Comparison of ENCODE assay signal across 8 cellular contexts in the genomic region with DNA sequence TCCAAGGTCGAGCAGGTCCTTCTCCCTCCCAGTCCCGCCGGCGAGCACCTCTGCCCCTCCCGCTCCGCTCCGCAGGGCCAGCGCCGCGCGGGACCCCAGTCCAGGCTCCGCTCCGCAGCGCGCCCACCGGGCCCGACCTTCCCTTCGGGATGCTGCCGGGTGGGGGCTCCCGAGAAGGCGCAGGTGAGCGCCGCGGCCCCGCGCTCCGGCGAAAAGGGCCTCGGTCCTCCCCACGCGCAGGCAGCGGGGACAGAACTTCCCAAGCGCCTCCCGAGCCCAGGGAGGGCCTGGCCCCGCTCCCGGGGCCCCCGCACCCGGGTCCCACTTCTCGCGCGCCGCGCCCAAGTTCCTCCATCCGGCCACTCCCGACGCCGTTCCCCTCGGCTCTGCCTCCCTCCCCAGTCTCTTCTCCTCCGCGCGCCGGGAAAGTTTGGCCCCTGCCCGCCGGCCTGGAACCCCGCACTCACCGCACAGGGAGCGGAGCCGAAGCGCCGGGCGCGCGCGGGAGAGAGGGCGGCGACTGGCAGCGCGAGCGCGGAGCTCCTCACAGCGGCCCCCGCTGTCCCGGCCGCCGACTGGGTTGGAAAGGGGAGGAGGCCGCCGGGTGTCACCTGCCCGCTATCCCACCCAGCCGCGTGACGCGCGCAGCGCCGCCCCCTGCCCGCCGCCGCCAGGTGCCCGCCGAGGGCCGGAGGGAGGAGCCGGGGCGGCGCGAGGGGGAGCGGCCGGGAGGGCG. TPM values are rescaled to one million over a fixed set of nuclear protein-coding genes. Genes with fewer than 3 reads are reported as not detected.
A peak's percentile ranks its signal among the peaks of the same experiment; 100 is the strongest.
DNase-seq lines count a peak whose midpoint lies in the region; ATAC-seq and TF ChIP-seq lines count a peak whose summit lies in the region.

A gene (minus strand): TSS at position 577 of the 736 bp plus-strand sequence. CDS start 56,872 bp downstream, outside the sequence.

- H3K79me2 ChIP-seq in HCT116 (ENCODE audit: insufficient read depth, low read length) (peaks cover 29% of the 10 kb centered on the region; the same call in 1 of the 2 replicates), MM.1S (ENCODE audit: low read length) (peaks cover 14% of the 10 kb centered on the region; the same call in 1 of the 2 replicates), SU-DHL-6 (ENCODE audit: insufficient read depth, low read length) (no peaks in the 10 kb centered on the region)

- intact Hi-C loops in HCT116 (cut with micrococcal nuclease), result loop anchor here (5.0 kb wide), 2 partner anchors 62 to 142 kb away; a partner anchor contains a TSS

- H3K9me3 ChIP-seq in HCT116 (ENCODE audit: control insufficient read depth in 1 of 2, insufficient read depth in 1 of 2, low read depth in 1 of 2, low read length in 2 of 2) (no peaks in the 10 kb centered on the region), MM.1S (replicated peaks; ENCODE audit: insufficient read depth, low read length) (no peaks in the 10 kb centered on the region), SU-DHL-6 (ENCODE audit: insufficient read depth, low read length) (no peaks in the 10 kb centered on the region)

- TF ChIP-seq CTCF in HCT116 (IDR thresholded peaks at IDR 0.05 in 2 of 3, conservative IDR thresholded peaks at IDR 0.05 in 1 of 3; ENCODE audit: borderline replicate concordance in 1 of 3, insufficient read depth in 1 of 3, low read depth in 2 of 3, low read length in 2 of 3) (peak; percentile 12 to 45 (median 25); a peak in 3 of 6 replicates), MM.1S (IDR thresholded peaks at IDR 0.05; ENCODE audit: low read length) (peak; percentile 36; the same call in 1 of the 2 replicates), SU-DHL-6 (IDR thresholded peaks at IDR 0.05; ENCODE audit: insufficient read depth, low read length, poor library complexity, severe bottlenecking) (peak; percentile 14)

- H3K4me2 ChIP-seq in HCT116 (ENCODE audit: low read length), result peak within 1 kb of the TSS; percentile 93
- peak within 1 kb of the TSS; percentile 74 for H3K4me2 ChIP-seq in MM.1S (ENCODE audit: low read depth, low read length)
- peak within 1 kb of the TSS; percentile 82 for H3K4me2 ChIP-seq in SU-DHL-6 (ENCODE audit: low read depth, low read length, poor library complexity, severe bottlenecking)

- H3K27me3 ChIP-seq in HCT116 (ENCODE audit: insufficient read depth, low read length), result no peaks in the 10 kb centered on the region
- no peaks in the 10 kb centered on the region for H3K27me3 ChIP-seq in MM.1S (replicated peaks; ENCODE audit: insufficient read depth, low read length)
- H3K27me3 ChIP-seq in SU-DHL-6 (ENCODE audit: low read length), result no peaks in the 10 kb centered on the region

- peaks cover 0 to 12% of the 10 kb centered on the region in 2 experiments; a peak in 3 of 4 replicates for H3K4me1 ChIP-seq in HCT116 (ENCODE audit: control insufficient read depth in 1 of 2, insufficient read depth in 2 of 2, low read length in 2 of 2)
- no peaks in the 10 kb centered on the region for H3K4me1 ChIP-seq in MM.1S (ENCODE audit: low read length)

- no peaks in the 10 kb centered on the region for H3K36me3 ChIP-seq in HCT116 (ENCODE audit: control insufficient read depth in 1 of 2, insufficient read depth in 2 of 2, low read length in 2 of 2)
- H3K36me3 ChIP-seq in MM.1S (replicated peaks; ENCODE audit: insufficient read depth, low read length), result no peaks in the 10 kb centered on the region
- no peaks in the 10 kb centered on the region for H3K36me3 ChIP-seq in SU-DHL-6 (ENCODE audit: low read length)

- POLR2A ChIA-PET in HCT116 (lab: Charles Lee), result interaction anchor here (0.9 to 1.6 kb wide), 4 partner anchors 9 to 144 kb away, joined by 3 to 12 read pairs (median 3); a partner anchor contains a TSS

- H4K20me1 ChIP-seq in HCT116 (ENCODE audit: insufficient read depth) (no peaks in the 10 kb centered on the region), MM.1S (ENCODE audit: insufficient read depth, low read length) (no peaks in the 10 kb centered on the region), SU-DHL-6 (ENCODE audit: low read depth, low read length) (no peaks in the 10 kb centered on the region)

- DNase-seq in NCI-H82 (lab: John Stamatoyannopoulos, UW) (peak; percentile 76), NCI-H82 treated with DMSO at 0.1 percent for 48 hours (lab: John Stamatoyannopoulos, UW; ENCODE audit: unreplicated experiment) (no peak), HCT116 (ENCODE audit: low read depth, low spot score) (peak; percentile 66), MM.1S (peak; percentile 90), cerebellar cortex (ENCODE audit: low spot score) (peak; percentile 76), left lobe of liver (ENCODE audit: low spot score) (peak; percentile 60)
- DNase-seq in stimulated activated CD4-positive, alpha-beta T cell treated with anti-CD3 and anti-CD28 coated beads, Interleukin-2, amount 100 ng/mL, for 48 hours, result peak; percentile 23 to 43

- no TSS peak for BruUV-seq in HCT116 (replicated peaks; lab: Mats Ljungman, UMichigan)

- no peaks in the 10 kb centered on the region for H3F3A ChIP-seq in MM.1S (ENCODE audit: insufficient read depth, low read length)
- no peaks in the 10 kb centered on the region for H3F3A ChIP-seq in SU-DHL-6 (ENCODE audit: insufficient read depth)

- peak; percentile 56 for TF ChIP-seq RAD21 in HCT116 (IDR thresholded peaks at IDR 0.05; ENCODE audit: low read depth)

- TF ChIP-seq POLR2A in HCT116 (IDR thresholded peaks at IDR 0.05; ENCODE audit: borderline replicate concordance, extremely low read depth, insufficient read depth, insufficient read length), result peak; percentile 86

- CTCF ChIA-PET in HCT116 (lab: Charles Lee), result interaction anchor here (1.4 kb wide), 1 partner anchor 155 kb away, joined by 4 read pairs; no protein-coding TSS in a partner anchor

- H2AFZ ChIP-seq in HCT116 (ENCODE audit: low read depth, low read length, poor library complexity, severe bottlenecking) (peak within 1 kb of the TSS; percentile 72), MM.1S (ENCODE audit: low read length) (peak within 1 kb of the TSS; percentile 92), SU-DHL-6 (ENCODE audit: low read depth, low read length, severe bottlenecking) (peak within 1 kb of the TSS; percentile 97)

- H3K4me3 ChIP-seq in HCT116 (replicated peaks in 1 of 2; ENCODE audit: low read depth in 1 of 2, low read length in 2 of 2) (peak within 1 kb of the TSS; percentile 74 to 84), MM.1S (ENCODE audit: low read length) (peak within 1 kb of the TSS; percentile 90), SU-DHL-6 (ENCODE audit: insufficient read depth, low read length, poor library complexity, severe bottlenecking) (peak within 1 kb of the TSS; percentile 91)

- H3K9ac ChIP-seq in HCT116 (ENCODE audit: low read length), result peak within 1 kb of the TSS; percentile 80
- peak within 1 kb of the TSS; percentile 86 for H3K9ac ChIP-seq in MM.1S (ENCODE audit: low read length)
- peak within 1 kb of the TSS; percentile 70 for H3K9ac ChIP-seq in SU-DHL-6 (ENCODE audit: low read length)

- H3K27ac ChIP-seq in HCT116 (ENCODE audit: low read depth, low read length) (peak within 1 kb of the TSS; percentile 59; the same call in 1 of the 2 replicates), MM.1S (ENCODE audit: low read length) (no peak within 1 kb of the TSS; the same call in 1 of the 2 replicates), SU-DHL-6 (ENCODE audit: low read depth, low read length) (no peak within 1 kb of the TSS)

- ATAC-seq in HCT116 (peak; percentile 98), left lobe of liver (peak; percentile 91)

- RAD21 ChIA-PET in HCT116 (lab: Charles Lee; ENCODE audit: low non-redundant PET in 1 of 2, low total read pairs in 2 of 2, uncharacterized antibody in 2 of 2, unreplicated experiment in 2 of 2), result no interaction called here

- H3K9me2 ChIP-seq in HCT116 (ENCODE audit: insufficient read depth) (no peaks in the 10 kb centered on the region), MM.1S (replicated peaks; ENCODE audit: insufficient read depth, low read length) (no peaks in the 10 kb centered on the region), SU-DHL-6 (replicated peaks; ENCODE audit: insufficient read depth, low read length) (no peaks in the 10 kb centered on the region)

TF ChIP-seq in HCT116, 20 proteins besides CTCF, POLR2A, EP300 and RAD21 (continues in another document):
- TF ChIP-seq, protein P1, sequence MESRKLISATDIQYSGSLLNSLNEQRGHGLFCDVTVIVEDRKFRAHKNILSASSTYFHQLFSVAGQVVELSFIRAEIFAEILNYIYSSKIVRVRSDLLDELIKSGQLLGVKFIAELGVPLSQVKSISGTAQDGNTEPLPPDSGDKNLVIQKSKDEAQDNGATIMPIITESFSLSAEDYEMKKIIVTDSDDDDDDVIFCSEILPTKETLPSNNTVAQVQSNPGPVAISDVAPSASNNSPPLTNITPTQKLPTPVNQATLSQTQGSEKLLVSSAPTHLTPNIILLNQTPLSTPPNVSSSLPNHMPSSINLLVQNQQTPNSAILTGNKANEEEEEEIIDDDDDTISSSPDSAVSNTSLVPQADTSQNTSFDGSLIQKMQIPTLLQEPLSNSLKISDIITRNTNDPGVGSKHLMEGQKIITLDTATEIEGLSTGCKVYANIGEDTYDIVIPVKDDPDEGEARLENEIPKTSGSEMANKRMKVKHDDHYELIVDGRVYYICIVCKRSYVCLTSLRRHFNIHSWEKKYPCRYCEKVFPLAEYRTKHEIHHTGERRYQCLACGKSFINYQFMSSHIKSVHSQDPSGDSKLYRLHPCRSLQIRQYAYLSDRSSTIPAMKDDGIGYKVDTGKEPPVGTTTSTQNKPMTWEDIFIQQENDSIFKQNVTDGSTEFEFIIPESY (IDR thresholded peaks at IDR 0.05; ENCODE audit: extremely low read depth, insufficient replicate concordance, low read length), result no peak
- TF ChIP-seq ZNF274 (IDR thresholded peaks at IDR 0.05; ENCODE audit: low read depth, low read length), result no peak
- no peak for TF ChIP-seq TCF7L2 (IDR thresholded peaks at IDR 0.05; ENCODE audit: borderline replicate concordance, extremely low read depth, insufficient read depth, insufficient read length)
- TF ChIP-seq JUND (IDR thresholded peaks at IDR 0.05), result no peak
- no peak for TF ChIP-seq EGR1 (IDR thresholded peaks at IDR 0.05; ENCODE audit: low read depth)
- TF ChIP-seq SP1 (IDR thresholded peaks at IDR 0.05; ENCODE audit: low read depth), result peak; percentile 32; the same call in 1 of the 2 replicates
- TF ChIP-seq CBX3 (IDR thresholded peaks at IDR 0.05; ENCODE audit: low read depth), result no peak; the same call in 1 of the 2 replicates
- peak; percentile 78 for TF ChIP-seq ZFX (IDR thresholded peaks at IDR 0.05)
- TF ChIP-seq, protein P2, sequence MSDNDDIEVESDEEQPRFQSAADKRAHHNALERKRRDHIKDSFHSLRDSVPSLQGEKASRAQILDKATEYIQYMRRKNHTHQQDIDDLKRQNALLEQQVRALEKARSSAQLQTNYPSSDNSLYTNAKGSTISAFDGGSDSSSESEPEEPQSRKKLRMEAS (IDR thresholded peaks at IDR 0.05), result peak; percentile 63
- TF ChIP-seq SIN3A (IDR thresholded peaks at IDR 0.05; ENCODE audit: low read depth), result peak; percentile 74; the same call in 1 of the 2 replicates
- TF ChIP-seq, protein P3, sequence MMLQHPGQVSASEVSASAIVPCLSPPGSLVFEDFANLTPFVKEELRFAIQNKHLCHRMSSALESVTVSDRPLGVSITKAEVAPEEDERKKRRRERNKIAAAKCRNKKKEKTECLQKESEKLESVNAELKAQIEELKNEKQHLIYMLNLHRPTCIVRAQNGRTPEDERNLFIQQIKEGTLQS (IDR thresholded peaks at IDR 0.05), result no peak

RNA-seq across cellular contexts. Expression of the gene that starts here (rescaled TPM):
- total RNA-seq in HCT116 (2021; ENCODE audit: unreplicated experiment) (20.0 TPM), left lobe of liver (0.60 TPM)
- polyA plus RNA-seq in HCT116 (2012), result 9.8 and 11.0 TPM in 2 replicates

Comparison
In these comparisons a context has a peak if more than half of its experiments do, and no peak if none do; other contexts are left out.
1. RNA of the gene that starts here (total RNA-seq): 20.0 TPM in HCT116 (single experiment); 0.60 TPM in left lobe of liver (single experiment); every median in the first group is over 10 times any median in the second.
2. Peak in DNase-seq and ATAC-seq in left lobe of liver; RNA of the gene not detected or under 1 TPM.
3. Peak in every context shown above with its lines, with median percentiles within 50 percentile points of each other: H2AFZ ChIP-seq, H3K4me2 ChIP-seq, H3K4me3 ChIP-seq, H3K9ac ChIP-seq and CTCF ChIP-seq.